Comparison of ENCODE assay signal across 9 cellular contexts in the genomic region with DNA sequence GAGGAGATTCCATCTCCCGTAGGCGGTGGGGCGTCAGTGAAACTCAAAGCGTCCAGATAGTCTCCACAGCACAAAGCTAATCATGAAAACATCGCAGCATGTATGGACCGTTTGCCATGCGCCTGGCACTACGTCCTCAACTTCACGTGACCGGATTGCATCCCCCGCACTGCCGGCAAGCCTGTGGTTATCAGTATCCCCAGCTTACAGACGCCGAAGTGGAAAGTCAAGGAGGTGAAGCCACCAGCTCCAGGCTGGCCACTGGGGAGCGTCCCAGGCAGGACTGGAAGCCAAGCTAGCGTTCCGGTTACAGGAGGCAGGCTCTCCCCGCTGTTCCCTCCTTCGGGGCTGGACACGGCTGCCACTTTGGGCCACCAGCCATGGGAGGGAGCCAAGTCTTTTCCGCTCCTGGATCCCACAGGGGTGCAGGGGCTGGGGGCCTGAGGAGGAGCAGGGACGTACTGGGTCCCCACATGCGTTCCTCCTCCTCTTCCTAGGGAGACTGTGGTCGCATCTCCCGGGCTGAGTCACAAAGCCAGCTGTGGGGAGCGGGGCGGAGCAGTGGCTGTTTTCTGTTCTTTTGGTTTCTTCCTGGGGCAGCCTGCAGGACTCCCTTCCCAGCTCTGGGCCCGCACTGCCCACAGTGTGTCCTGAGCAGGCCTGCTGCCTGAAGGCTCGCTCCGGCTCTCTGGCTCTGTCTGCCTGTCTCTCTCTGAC. TPM values are rescaled to one million over a fixed set of nuclear protein-coding genes. Genes with fewer than 3 reads are reported as not detected.
DNase-seq lines count a peak whose midpoint lies in the region; ATAC-seq and TF ChIP-seq lines count a peak whose summit lies in the region.
"Had no signal": no experiment of that assay in that cellular context is flagged by ENCODE, and none has a peak within 500 bp of the region (broad histone marks: within the 10 kb centered on the region; RNA-seq: fewer than 3 reads in every experiment).

No MANE protein-coding gene starts in this region.

- peak overlapping the region; percentile 53 for H3K27ac ChIP-seq in HL-60 (replicated peaks)
- H3K27ac ChIP-seq in prostate gland = peak overlapping the region; percentile 53 to 73

- H3K36me3 ChIP-seq in prostate gland = no peaks in the 10 kb centered on the region

- no peaks in the 10 kb centered on the region for H3K9me3 Mint-ChIP-seq in activated T-cell treated with anti-CD3 and anti-CD28 coated beads, Interleukin-2, amount 50 U/mL, for 72 hours

- H3K4me3 ChIP-seq in HL-60 (replicated peaks; ENCODE audit: insufficient read depth, low read length) (peak overlapping the region; percentile 21), prostate gland (peak overlapping the region; percentile 14 to 29)
- H3K4me3 ChIP-seq: GM12878 had no signal

- no peak for TF ChIP-seq POLR2A in prostate gland (IDR thresholded peaks at IDR 0.05)

- WGBS in prostate gland = 2% methylated on average over 18 of the region's 30 CpGs

- peak; percentile 38 to 43 for ATAC-seq in activated T-cell treated with anti-CD3 and anti-CD28 coated beads, Interleukin-2, amount 50 U/mL, for 72 hours (replicated peaks in 1 of 2)
- ATAC-seq in HG03571 (IDR thresholded peaks at IDR 0.05; ENCODE audit: unreplicated experiment) (no peak), GM18907 (IDR thresholded peaks at IDR 0.05; ENCODE audit: unreplicated experiment) (no peak)
- ATAC-seq: GM12878 had no signal

- peaks cover 4% of the 10 kb centered on the region for H3K4me1 ChIP-seq in prostate gland (replicated peaks)

- H3K27me3 ChIP-seq in HL-60 (ENCODE audit: insufficient read depth, poor library complexity, severe bottlenecking) = no peaks in the 10 kb centered on the region
- H3K27me3 ChIP-seq in prostate gland (replicated peaks; ENCODE audit: insufficient read depth) = no peaks in the 10 kb centered on the region

- no peak overlapping the region for H3K27ac Mint-ChIP-seq in activated T-cell treated with anti-CD3 and anti-CD28 coated beads, Interleukin-2, amount 50 U/mL, for 72 hours

- DNase-seq in A172 (ENCODE audit: low spot score) = peak; percentile 81
- DNase-seq in HL-60 (ENCODE audit: low read depth in 1 of 2, low spot score in 1 of 2) = peak in 1 of 2 experiments; percentile 84
- DNase-seq in activated T-cell treated with anti-CD3 and anti-CD28 coated beads, Interleukin-2, amount 50 U/mL, for 72 hours = peak; percentile 24 to 33
- DNase-seq in glomerular visceral epithelial cell (ENCODE audit: extremely low spot score) = peak; percentile 73
- DNase-seq in prostate gland (ENCODE audit: low spot score) = no peak
- no peak for DNase-seq in NCI-H524 treated with DMSO at 0.1 percent for 48 hours (lab: John Stamatoyannopoulos, UW)

- intact Hi-C loops in prostate gland (cut with DNase I) = loop anchor here (5.0 kb wide), 1 partner anchor 48 kb away; the partner anchor contains the start of gene MRGPRG

- H3K4me1 Mint-ChIP-seq in activated T-cell treated with anti-CD3 and anti-CD28 coated beads, Interleukin-2, amount 50 U/mL, for 72 hours (ENCODE audit: low read depth) = peaks cover 25% of the 10 kb centered on the region

- peaks cover 8% of the 10 kb centered on the region for H3K27me3 Mint-ChIP-seq in activated T-cell treated with anti-CD3 and anti-CD28 coated beads, Interleukin-2, amount 50 U/mL, for 72 hours (ENCODE audit: low read depth)

- peak overlapping the region; percentile 81 to 87 for H3K4me3 Mint-ChIP-seq in activated T-cell treated with anti-CD3 and anti-CD28 coated beads, Interleukin-2, amount 50 U/mL, for 72 hours

- no peaks in the 10 kb centered on the region for H3K9me3 ChIP-seq in prostate gland

- TF ChIP-seq CTCF in HL-60 (IDR thresholded peaks at IDR 0.05; ENCODE audit: insufficient read depth, low read length) (no peak), prostate gland (IDR thresholded peaks at IDR 0.05) (peak in 1 of 4 experiments; percentile 4)

- H3K36me3 Mint-ChIP-seq in activated T-cell treated with anti-CD3 and anti-CD28 coated beads, Interleukin-2, amount 50 U/mL, for 72 hours (ENCODE audit: insufficient read depth in 2 of 2) = no peaks in the 10 kb centered on the region

RNA-seq across cellular contexts. Expression of gene OSBPL5, which starts 4.3 kb away (rescaled TPM):
- 18.1 and 18.5 TPM in 2 replicates for total RNA-seq in A172 (2014; rRNA removed; shearing (Covaris generic))
- 1 to 10 TPM; 6.3 to 7.0 TPM for total RNA-seq in activated T-cell treated with anti-CD3 and anti-CD28 coated beads, Interleukin-2, amount 50 U/mL, for 72 hours
- total RNA-seq in prostate gland = 10 to 100 TPM; 35.0 to 50.7 TPM
- total RNA-seq: GM12878 had no signal

RNA-seq across cellular contexts. Expression of gene MRGPRG, which starts 49.2 kb away (rescaled TPM):
- not detected in 2 replicates for total RNA-seq in A172 (2014; rRNA removed; shearing (Covaris generic))
- not detected for total RNA-seq in activated T-cell treated with anti-CD3 and anti-CD28 coated beads, Interleukin-2, amount 50 U/mL, for 72 hours
- total RNA-seq in prostate gland = 1 to 10 TPM in 1 of 2 donors, not detected in 1; 2.7 TPM
- total RNA-seq: GM12878 had no signal

Comparison
In these comparisons a context has a peak if more than half of its experiments do, and no peak if none do; other contexts are left out.
1. DNase-seq: peak in A172 (single experiment), activated T-cell treated with anti-CD3 and anti-CD28 coated beads, Interleukin-2, amount 50 U/mL, for 72 hours (2 of 2) and glomerular visceral epithelial cell (single experiment); none in prostate gland (single experiment) and NCI-H524 treated with DMSO at 0.1 percent for 48 hours (single experiment).
2. ATAC-seq: peak in activated T-cell treated with anti-CD3 and anti-CD28 coated beads, Interleukin-2, amount 50 U/mL, for 72 hours (2 of 2); none in HG03571 (single experiment) and GM18907 (single experiment).